Comparison of ENCODE assay signal across 20 cellular contexts in the genomic region with DNA sequence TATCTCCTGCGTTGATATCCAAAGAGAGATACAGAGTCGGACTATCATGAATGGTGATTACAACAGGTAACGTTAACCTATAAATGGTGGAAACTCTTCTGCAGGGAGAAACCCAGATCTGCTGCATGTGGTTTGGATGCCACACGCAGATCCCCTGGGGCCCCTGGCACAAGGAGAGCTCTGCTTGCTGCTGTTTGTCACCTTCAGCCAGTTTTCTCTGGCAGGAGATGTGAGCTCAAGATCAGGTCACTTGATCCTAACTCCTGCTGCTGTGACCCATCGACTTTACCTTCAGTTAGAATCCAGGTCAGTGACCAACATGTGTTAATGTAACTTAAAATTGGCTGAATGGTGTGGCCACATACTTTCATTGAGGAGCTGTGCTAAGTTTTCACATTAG. TPM values are rescaled to one million over a fixed set of nuclear protein-coding genes. Genes with fewer than 3 reads are reported as not detected.
A peak's percentile ranks its signal among the peaks of the same experiment; 100 is the strongest.
DNase-seq lines count a peak whose midpoint lies in the region; ATAC-seq and TF ChIP-seq lines count a peak whose summit lies in the region.
"Had no signal": no experiment of that assay in that cellular context is flagged by ENCODE, and none has a peak within 500 bp of the region (broad histone marks: within the 10 kb centered on the region; RNA-seq: fewer than 3 reads in every experiment).

No MANE protein-coding gene starts in this region.

- H3K4me3 Mint-ChIP-seq in activated CD8-positive, alpha-beta memory T cell treated with anti-CD3 and anti-CD28 coated beads, Interleukin-2, amount 10 ng/mL, durations not matched to agents 7 days and 5 days, result no peak overlapping the region
- H3K4me3 Mint-ChIP-seq in CD8-positive, alpha-beta memory T cell, result peak overlapping the region in 1 of 7 donors; percentile 7
- H3K4me3 Mint-ChIP-seq in activated naive CD8-positive, alpha-beta T cell treated with anti-CD3 and anti-CD28 coated beads for 36 hours, result no peak overlapping the region
- H3K4me3 Mint-ChIP-seq in naive thymus-derived CD4-positive, alpha-beta T cell, result no peak overlapping the region
- H3K4me3 Mint-ChIP-seq: activated T-cell treated with anti-CD3 and anti-CD28 coated beads, Interleukin-2, amount 50 U/mL, for 4 hours; type B pancreatic cell had no signal

- H3K27me3 ChIP-seq in CD8-positive, alpha-beta memory T cell (ENCODE audit: insufficient read depth, low read length, poor library complexity, severe bottlenecking), result no peaks in the 10 kb centered on the region
- no peaks in the 10 kb centered on the region for H3K27me3 ChIP-seq in gastrocnemius medialis
- no peaks in the 10 kb centered on the region for H3K27me3 ChIP-seq in naive thymus-derived CD4-positive, alpha-beta T cell (ENCODE audit: control insufficient read depth in 2 of 2, insufficient read depth in 2 of 2, low read length in 2 of 2)

- no peaks in the 10 kb centered on the region for H3K36me3 ChIP-seq in CD8-positive, alpha-beta memory T cell (ENCODE audit: insufficient read depth, low read length)
- no peaks in the 10 kb centered on the region for H3K36me3 ChIP-seq in gastrocnemius medialis
- H3K36me3 ChIP-seq in naive thymus-derived CD4-positive, alpha-beta T cell (ENCODE audit: control insufficient read depth in 2 of 3, insufficient read depth in 3 of 3, low read length in 3 of 3), result no peaks in the 10 kb centered on the region

- peak overlapping the region; percentile 77 for H3K27ac Mint-ChIP-seq in activated CD8-positive, alpha-beta memory T cell treated with anti-CD3 and anti-CD28 coated beads, Interleukin-2, amount 10 ng/mL, durations not matched to agents 7 days and 5 days
- H3K27ac Mint-ChIP-seq in CD8-positive, alpha-beta memory T cell, result peak overlapping the region in 5 of 8 donors; percentile 89 to 98 (median 93)
- peak overlapping the region; percentile 84 for H3K27ac Mint-ChIP-seq in activated naive CD8-positive, alpha-beta T cell treated with anti-CD3 and anti-CD28 coated beads for 36 hours
- H3K27ac Mint-ChIP-seq in naive thymus-derived CD4-positive, alpha-beta T cell, result peak overlapping the region in 2 of 9 donors; percentile 58 to 80
- H3K27ac Mint-ChIP-seq: type B pancreatic cell had no signal

- no peak overlapping the region for H3K27ac ChIP-seq in CD8-positive, alpha-beta memory T cell (ENCODE audit: low read depth, low read length)
- H3K27ac ChIP-seq in gastrocnemius medialis, result peak overlapping the region; percentile 64 to 78 (median 70)
- no peak overlapping the region for H3K27ac ChIP-seq in naive thymus-derived CD4-positive, alpha-beta T cell (ENCODE audit: low read depth, low read length)

- H3K36me3 Mint-ChIP-seq in activated CD8-positive, alpha-beta memory T cell treated with anti-CD3 and anti-CD28 coated beads, Interleukin-2, amount 10 ng/mL, durations not matched to agents 7 days and 5 days, result peaks cover 16% of the 10 kb centered on the region
- peaks cover 0 to 11% (median 0%) of the 10 kb centered on the region in 3 donors for H3K36me3 Mint-ChIP-seq in CD8-positive, alpha-beta memory T cell
- peaks cover 24% of the 10 kb centered on the region for H3K36me3 Mint-ChIP-seq in activated naive CD8-positive, alpha-beta T cell treated with anti-CD3 and anti-CD28 coated beads for 36 hours
- peaks cover 0 to 19% (median 7%) of the 10 kb centered on the region in 5 donors for H3K36me3 Mint-ChIP-seq in naive thymus-derived CD4-positive, alpha-beta T cell

- no peak for ATAC-seq in activated CD8-positive, alpha-beta memory T cell treated with anti-CD3 and anti-CD28 coated beads, Interleukin-2, amount 10 ng/mL, durations not matched to agents 7 days and 5 days
- ATAC-seq in gastrocnemius medialis (peak; percentile 55 to 74), GM19023 (IDR thresholded peaks at IDR 0.05; ENCODE audit: unreplicated experiment) (no peak)
- no peak for ATAC-seq in naive thymus-derived CD4-positive, alpha-beta T cell

- POLR2A ChIA-PET in CD8-positive, alpha-beta memory T cell (lab: Charles Lee), result interaction anchor here (1.1 kb wide), 1 partner anchor 24 kb away, joined by 3 read pairs; a partner anchor contains a TSS
- POLR2A ChIA-PET in naive thymus-derived CD4-positive, alpha-beta T cell (lab: Charles Lee), result interaction anchor here (2.4 to 5.6 kb wide), 2 partner anchors 54 to 59 kb away, joined by 13 to 39 read pairs; a partner anchor contains a TSS

- H3K27me3 Mint-ChIP-seq in activated CD8-positive, alpha-beta memory T cell treated with anti-CD3 and anti-CD28 coated beads, Interleukin-2, amount 10 ng/mL, durations not matched to agents 7 days and 5 days, result no peaks in the 10 kb centered on the region
- H3K27me3 Mint-ChIP-seq in CD8-positive, alpha-beta memory T cell, result peaks cover 0 to 3% of the 10 kb centered on the region in 2 donors
- no peaks in the 10 kb centered on the region for H3K27me3 Mint-ChIP-seq in activated naive CD8-positive, alpha-beta T cell treated with anti-CD3 and anti-CD28 coated beads for 36 hours
- H3K27me3 Mint-ChIP-seq in naive thymus-derived CD4-positive, alpha-beta T cell, result no peaks in the 10 kb centered on the region

- H3K4me1 Mint-ChIP-seq in activated CD8-positive, alpha-beta memory T cell treated with anti-CD3 and anti-CD28 coated beads, Interleukin-2, amount 10 ng/mL, durations not matched to agents 7 days and 5 days, result peaks cover 55% of the 10 kb centered on the region
- peaks cover 46 to 63% (median 48%) of the 10 kb centered on the region in 3 donors for H3K4me1 Mint-ChIP-seq in CD8-positive, alpha-beta memory T cell
- peaks cover 62% of the 10 kb centered on the region for H3K4me1 Mint-ChIP-seq in activated naive CD8-positive, alpha-beta T cell treated with anti-CD3 and anti-CD28 coated beads for 36 hours
- peaks cover 17 to 63% (median 43%) of the 10 kb centered on the region in 7 donors for H3K4me1 Mint-ChIP-seq in naive thymus-derived CD4-positive, alpha-beta T cell

- in situ Hi-C loops in gastrocnemius medialis (cut with MboI; ENCODE audit: low sequenced_read_pairs in 4 of 4), result loop anchor here in 2 of 4 donors (5.0 to 10.0 kb wide), 4 partner anchors 50 to 60 kb away; a partner anchor contains a TSS

- H3K4me3 ChIP-seq in CD8-positive, alpha-beta memory T cell (ENCODE audit: low read length), result no peak overlapping the region
- H3K4me3 ChIP-seq in gastrocnemius medialis, result no peak overlapping the region
- no peak overlapping the region for H3K4me3 ChIP-seq in naive thymus-derived CD4-positive, alpha-beta T cell (ENCODE audit: low read length)

- intact Hi-C loops in gastrocnemius medialis (cut with DNase I; ENCODE audit: low total_unique reads), result loop anchor here (1.0 to 10.0 kb wide), 4 partner anchors 56 to 608 kb away; no protein-coding TSS in a partner anchor
- intact Hi-C loops in naive thymus-derived CD4-positive, alpha-beta T cell (cut with micrococcal nuclease), result loop anchor here (1.0 to 5.0 kb wide), 16 partner anchors 16 to 1297 kb away; a partner anchor contains a TSS

- H3K9me3 ChIP-seq in CD8-positive, alpha-beta memory T cell (ENCODE audit: low read length), result no peaks in the 10 kb centered on the region
- no peaks in the 10 kb centered on the region for H3K9me3 ChIP-seq in gastrocnemius medialis
- no peaks in the 10 kb centered on the region for H3K9me3 ChIP-seq in naive thymus-derived CD4-positive, alpha-beta T cell (ENCODE audit: control insufficient read depth in 2 of 3, low read length in 3 of 3)

- H3K4me1 ChIP-seq in CD8-positive, alpha-beta memory T cell (ENCODE audit: insufficient read depth, low read length), result peaks cover 34% of the 10 kb centered on the region
- peaks cover 10 to 20% of the 10 kb centered on the region in 2 donors for H3K4me1 ChIP-seq in gastrocnemius medialis
- peaks cover 0 to 9% of the 10 kb centered on the region in 2 donors for H3K4me1 ChIP-seq in naive thymus-derived CD4-positive, alpha-beta T cell (ENCODE audit: control insufficient read depth in 2 of 2, insufficient read depth in 2 of 2, low read length in 2 of 2)

- no peak for TF ChIP-seq POLR2A in gastrocnemius medialis (IDR thresholded peaks at IDR 0.05)

- H3K9me3 Mint-ChIP-seq in activated CD8-positive, alpha-beta memory T cell treated with anti-CD3 and anti-CD28 coated beads, Interleukin-2, amount 10 ng/mL, durations not matched to agents 7 days and 5 days (ENCODE audit: low read depth), result peaks cover 10% of the 10 kb centered on the region
- peaks cover 0 to 6% (median 6%) of the 10 kb centered on the region in 5 donors for H3K9me3 Mint-ChIP-seq in CD8-positive, alpha-beta memory T cell
- H3K9me3 Mint-ChIP-seq in activated naive CD8-positive, alpha-beta T cell treated with anti-CD3 and anti-CD28 coated beads for 36 hours, result peaks cover 14% of the 10 kb centered on the region
- H3K9me3 Mint-ChIP-seq in naive thymus-derived CD4-positive, alpha-beta T cell, result peaks cover 0 to 14% (median 4%) of the 10 kb centered on the region in 11 donors

- TF ChIP-seq CTCF in gastrocnemius medialis (IDR thresholded peaks at IDR 0.05 in 4 of 5, conservative IDR thresholded peaks at IDR 0.05 in 1 of 5), result no peak

- CTCF ChIA-PET in activated CD8-positive, alpha-beta memory T cell treated with anti-CD3 and anti-CD28 coated beads, Interleukin-2, amount 10 ng/mL, durations not matched to agents 7 days and 5 days (lab: Charles Lee), result interaction anchor here (0.8 to 13.4 kb wide), 20 partner anchors 9 to 692 kb away, joined by 3 to 222 read pairs (median 7); a partner anchor contains a TSS
- CTCF ChIA-PET in CD8-positive, alpha-beta memory T cell (lab: Charles Lee), result interaction anchor here (0.8 to 8.5 kb wide), 12 partner anchors 9 to 101 kb away, joined by 3 to 99 read pairs (median 6); a partner anchor contains a TSS
- CTCF ChIA-PET in naive thymus-derived CD4-positive, alpha-beta T cell (lab: Charles Lee), result interaction anchor here (0.6 to 7.2 kb wide), 15 partner anchors 7 to 1937 kb away, joined by 3 to 133 read pairs (median 6); a partner anchor contains a TSS

- DNase-seq in activated CD8-positive, alpha-beta memory T cell treated with anti-CD3 and anti-CD28 coated beads, Interleukin-2, amount 10 ng/mL, durations not matched to agents 7 days and 5 days, result no peak
- no peak for DNase-seq in activated CD8-positive, alpha-beta memory T cell treated with anti-CD3 and anti-CD28 coated beads, Interleukin-2, amount 50 U/mL, for 4 hours
- DNase-seq in CD8-positive, alpha-beta memory T cell, result no peak
- DNase-seq in activated naive CD8-positive, alpha-beta T cell treated with anti-CD3 and anti-CD28 coated beads for 36 hours, result no peak
- DNase-seq in gastrocnemius medialis (peak; percentile 39 to 41), AG08396 (ENCODE audit: low spot score) (no peak)
- DNase-seq in naive thymus-derived CD4-positive, alpha-beta T cell, result no peak
- DNase-seq: activated T-cell treated with anti-CD3 and anti-CD28 coated beads, Interleukin-2, amount 50 U/mL, for 4 hours; glutamatergic neuron; NCI-H1048; NCI-H2029 treated with DMSO at 0.1 percent for 48 hours; NCI-H446 treated with DMSO at 0.1 percent for 48 hours; occipital lobe had no signal

RNA-seq across cellular contexts. Expression of a gene that starts 23.8 kb away (rescaled TPM):
- 100 to 1,000 TPM; 153 to 218 TPM for total RNA-seq in activated CD8-positive, alpha-beta memory T cell treated with anti-CD3 and anti-CD28 coated beads, Interleukin-2, amount 10 ng/mL, durations not matched to agents 7 days and 5 days
- 100 to 1,000 TPM; 179 to 188 TPM for total RNA-seq in CD8-positive, alpha-beta memory T cell
- polyA plus RNA-seq in CD8-positive, alpha-beta memory T cell, result 264 TPM
- 100 to 1,000 TPM; 131 to 134 TPM for total RNA-seq in activated naive CD8-positive, alpha-beta T cell treated with anti-CD3 and anti-CD28 coated beads for 36 hours
- under 1 TPM in 1 of 4 donors, not detected in 3; 0.56 TPM for total RNA-seq in gastrocnemius medialis
- total RNA-seq in naive thymus-derived CD4-positive, alpha-beta T cell, result 100 to 1,000 TPM in 1 of 5 experiments, 10 to 100 TPM in 4; 16.0 to 251 (median 63.4) TPM
- 100 to 1,000 TPM in 1 of 2 donors, 10 to 100 TPM in 1; 65.5 to 162 TPM for polyA plus RNA-seq in naive thymus-derived CD4-positive, alpha-beta T cell
- total RNA-seq: bronchial epithelial cell, fibroblast of lung, LHCN-M2, lung microvascular endothelial cell, occipital lobe, renal cortical epithelial cell had no signal
- polyA plus RNA-seq: fibroblast of lung had no signal

RNA-seq across cellular contexts. Expression of a gene that starts 51.5 kb away (rescaled TPM):
- total RNA-seq in activated CD8-positive, alpha-beta memory T cell treated with anti-CD3 and anti-CD28 coated beads, Interleukin-2, amount 10 ng/mL, durations not matched to agents 7 days and 5 days, result 1 to 10 TPM; 2.2 to 4.7 TPM
- 1 to 10 TPM in 1 of 2 experiments, under 1 TPM in 1; 0.84 to 1.3 TPM for total RNA-seq in CD8-positive, alpha-beta memory T cell
- polyA plus RNA-seq in CD8-positive, alpha-beta memory T cell, result 4.3 TPM
- 1 to 10 TPM; 1.5 to 2.5 TPM for total RNA-seq in activated naive CD8-positive, alpha-beta T cell treated with anti-CD3 and anti-CD28 coated beads for 36 hours
- 1 to 10 TPM; 3.3 to 5.2 (median 3.8) TPM for total RNA-seq in gastrocnemius medialis
- total RNA-seq in naive thymus-derived CD4-positive, alpha-beta T cell, result 1 to 10 TPM in 2 of 5 experiments, under 1 TPM in 2, not detected in 1; 0.19 to 5.7 (median 1.1) TPM
- polyA plus RNA-seq in naive thymus-derived CD4-positive, alpha-beta T cell, result under 1 TPM in 1 of 2 donors, not detected in 1; 0.11 TPM
- total RNA-seq: bronchial epithelial cell, fibroblast of lung, LHCN-M2, lung microvascular endothelial cell, renal cortical epithelial cell had no signal

Comparison
In these comparisons a context has a peak if more than half of its experiments do, and no peak if none do; other contexts are left out.
1. ATAC-seq: peak in gastrocnemius medialis (2 of 2); none in activated CD8-positive, alpha-beta memory T cell treated with anti-CD3 and anti-CD28 coated beads, Interleukin-2, amount 10 ng/mL, durations not matched to agents 7 days and 5 days (single experiment), naive thymus-derived CD4-positive, alpha-beta T cell (single experiment) and GM19023 (single experiment).
2. DNase-seq: peak in gastrocnemius medialis (2 of 2); none in activated CD8-positive, alpha-beta memory T cell treated with anti-CD3 and anti-CD28 coated beads, Interleukin-2, amount 10 ng/mL, durations not matched to agents 7 days and 5 days (single experiment), activated CD8-positive, alpha-beta memory T cell treated with anti-CD3 and anti-CD28 coated beads, Interleukin-2, amount 50 U/mL, for 4 hours (single experiment), CD8-positive, alpha-beta memory T cell (0 of 5), activated naive CD8-positive, alpha-beta T cell treated with anti-CD3 and anti-CD28 coated beads for 36 hours (single experiment), naive thymus-derived CD4-positive, alpha-beta T cell (0 of 9) and AG08396 (single experiment).
3. H3K27ac ChIP-seq: peak in gastrocnemius medialis (4 of 4); none in CD8-positive, alpha-beta memory T cell (single experiment) and naive thymus-derived CD4-positive, alpha-beta T cell (single experiment).
4. RNA of a gene that starts 23.8 kb away (total RNA-seq): 153 to 218 TPM in activated CD8-positive, alpha-beta memory T cell treated with anti-CD3 and anti-CD28 coated beads, Interleukin-2, amount 10 ng/mL, durations not matched to agents 7 days and 5 days, 179 to 188 TPM in CD8-positive, alpha-beta memory T cell, 131 to 134 TPM in activated naive CD8-positive, alpha-beta T cell treated with anti-CD3 and anti-CD28 coated beads for 36 hours and 16.0 to 251 TPM in naive thymus-derived CD4-positive, alpha-beta T cell; 0.56 TPM in gastrocnemius medialis; every median in the first group is over 10 times any median in the second.